Comparison of ENCODE assay signal across 12 cellular contexts in the genomic region with DNA sequence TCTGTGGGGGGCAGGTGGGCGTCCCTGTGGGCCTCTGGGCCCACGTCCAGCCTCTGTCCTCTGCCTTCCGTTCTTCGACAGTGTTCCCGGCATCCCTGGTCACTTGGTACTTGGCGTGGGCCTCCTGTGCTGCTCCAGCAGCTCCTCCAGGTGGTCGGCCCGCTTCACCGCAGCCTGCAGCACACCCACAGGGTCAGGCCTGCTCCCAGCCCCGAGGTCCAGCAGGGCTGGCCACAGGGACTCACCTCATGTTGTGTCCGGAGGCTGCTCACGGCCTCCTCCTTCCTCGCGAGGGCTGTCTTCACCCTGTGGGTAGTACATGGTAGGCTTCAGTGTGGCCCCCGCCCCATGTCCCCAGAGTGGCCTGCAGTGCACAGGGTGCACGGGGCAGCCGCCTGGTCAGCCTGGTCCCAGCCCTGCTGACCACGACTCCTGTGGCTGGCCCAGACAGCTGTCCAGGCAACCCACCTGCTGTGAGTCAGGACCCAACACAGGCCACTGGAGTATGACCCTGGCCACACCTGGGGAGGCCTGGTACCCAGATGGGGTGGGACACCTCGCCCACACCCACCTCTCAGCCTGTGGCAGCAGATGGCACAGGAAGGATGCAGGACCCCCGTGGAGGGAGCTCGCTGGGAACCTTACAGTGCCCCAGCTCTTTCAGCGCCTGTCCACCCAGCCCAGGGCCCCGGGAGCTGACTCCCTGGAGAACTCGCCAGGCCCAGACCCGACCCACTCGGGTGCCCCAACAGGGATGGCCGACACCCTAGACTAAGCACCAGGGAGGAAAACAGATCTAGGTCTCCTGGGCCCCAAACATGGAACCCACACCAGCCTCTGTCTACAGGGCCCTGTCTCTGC. TPM values are rescaled to one million over a fixed set of nuclear protein-coding genes. Genes with fewer than 3 reads are reported as not detected.
DNase-seq lines count a peak whose midpoint lies in the region; TF ChIP-seq lines count a peak whose summit lies in the region.
"Had no signal": no experiment of that assay in that cellular context is flagged by ENCODE, and none has a peak within 500 bp of the region (broad histone marks: within the 10 kb centered on the region; RNA-seq: fewer than 3 reads in every experiment).

No MANE protein-coding gene starts in this region.

- H3K79me2 ChIP-seq in neural progenitor cell (ENCODE audit: low read depth): no peaks in the 10 kb centered on the region

- peaks cover 7% of the 10 kb centered on the region for H3K27me3 Mint-ChIP-seq in neural progenitor cell (ENCODE audit: insufficient read depth, low read depth)
- H3K27me3 Mint-ChIP-seq in activated CD4-positive, alpha-beta memory T cell treated with anti-CD3 and anti-CD28 coated beads, Interleukin-2, amount 10 ng/mL, durations not matched to agents 7 days and 5 days: no peaks in the 10 kb centered on the region
- no peaks in the 10 kb centered on the region for H3K27me3 Mint-ChIP-seq in activated naive CD4-positive, alpha-beta T cell treated with anti-CD3 and anti-CD28 coated beads for 36 hours (ENCODE audit: low read depth)
- H3K27me3 Mint-ChIP-seq: brain had no signal

- TF ChIP-seq CTCF in neural progenitor cell (IDR thresholded peaks at IDR 0.05): peak; percentile 40

- no peaks in the 10 kb centered on the region for H3K36me3 Mint-ChIP-seq in neural progenitor cell
- H3K36me3 Mint-ChIP-seq in activated CD4-positive, alpha-beta memory T cell treated with anti-CD3 and anti-CD28 coated beads, Interleukin-2, amount 10 ng/mL, durations not matched to agents 7 days and 5 days (ENCODE audit: low read depth): no peaks in the 10 kb centered on the region
- H3K36me3 Mint-ChIP-seq in activated naive CD4-positive, alpha-beta T cell treated with anti-CD3 and anti-CD28 coated beads for 36 hours (ENCODE audit: low read depth): no peaks in the 10 kb centered on the region

- no peak overlapping the region for H3K4me3 ChIP-seq in neural progenitor cell
- H3K4me3 ChIP-seq: heart left ventricle, psoas muscle had no signal

- intact Hi-C loops in activated naive CD4-positive, alpha-beta T cell treated with anti-CD3 and anti-CD28 coated beads for 36 hours (cut with micrococcal nuclease): no loop called here

- H4K20me1 ChIP-seq in neural progenitor cell (ENCODE audit: low read depth): no peaks in the 10 kb centered on the region

- H3K4me1 Mint-ChIP-seq in neural progenitor cell: no peaks in the 10 kb centered on the region
- no peaks in the 10 kb centered on the region for H3K4me1 Mint-ChIP-seq in activated CD4-positive, alpha-beta memory T cell treated with anti-CD3 and anti-CD28 coated beads, Interleukin-2, amount 10 ng/mL, durations not matched to agents 7 days and 5 days
- no peaks in the 10 kb centered on the region for H3K4me1 Mint-ChIP-seq in activated naive CD4-positive, alpha-beta T cell treated with anti-CD3 and anti-CD28 coated beads for 36 hours (ENCODE audit: low read depth)
- H3K4me1 Mint-ChIP-seq: brain had no signal

- H3K27ac ChIP-seq in neural progenitor cell: no peak overlapping the region
- H3K27ac ChIP-seq: heart left ventricle, psoas muscle had no signal

- no peaks in the 10 kb centered on the region for H3K9me3 ChIP-seq in neural progenitor cell (ENCODE audit: low read depth)
- H3K9me3 ChIP-seq: heart left ventricle, psoas muscle had no signal

- peaks cover 3% of the 10 kb centered on the region for H3K4me1 ChIP-seq in neural progenitor cell
- H3K4me1 ChIP-seq: psoas muscle had no signal

- H3K4me3 Mint-ChIP-seq in neural progenitor cell: no peak overlapping the region
- H3K4me3 Mint-ChIP-seq in activated CD4-positive, alpha-beta memory T cell treated with anti-CD3 and anti-CD28 coated beads, Interleukin-2, amount 10 ng/mL, durations not matched to agents 7 days and 5 days: no peak overlapping the region
- H3K4me3 Mint-ChIP-seq in activated naive CD4-positive, alpha-beta T cell treated with anti-CD3 and anti-CD28 coated beads for 36 hours: no peak overlapping the region
- H3K4me3 Mint-ChIP-seq: brain had no signal

- no peak overlapping the region for H3K27ac Mint-ChIP-seq in neural progenitor cell
- no peak overlapping the region for H3K27ac Mint-ChIP-seq in activated CD4-positive, alpha-beta memory T cell treated with anti-CD3 and anti-CD28 coated beads, Interleukin-2, amount 10 ng/mL, durations not matched to agents 7 days and 5 days
- no peak overlapping the region for H3K27ac Mint-ChIP-seq in activated naive CD4-positive, alpha-beta T cell treated with anti-CD3 and anti-CD28 coated beads for 36 hours

- POLR2A ChIA-PET in activated CD4-positive, alpha-beta memory T cell treated with anti-CD3 and anti-CD28 coated beads, Interleukin-2, amount 10 ng/mL, durations not matched to agents 7 days and 5 days (lab: Charles Lee): no interaction called here

- DNase-seq in HK-2 (ENCODE audit: unreplicated experiment) (peak; percentile 30), cerebellar cortex (ENCODE audit: low spot score) (peak; percentile 25), neural progenitor cell (ENCODE audit: low spot score) (peak; percentile 49), retina (no peak)
- DNase-seq in activated CD4-positive, alpha-beta memory T cell treated with anti-CD3 and anti-CD28 coated beads, Interleukin-2, amount 10 ng/mL, durations not matched to agents 7 days and 5 days: no peak
- no peak for DNase-seq in activated naive CD4-positive, alpha-beta T cell treated with anti-CD3 and anti-CD28 coated beads for 36 hours
- DNase-seq: NCI-H1436 had no signal

- H3F3A ChIP-seq in neural progenitor cell (ENCODE audit: low read depth): peaks cover 5% of the 10 kb centered on the region

- no peaks in the 10 kb centered on the region for H3K27me3 ChIP-seq in neural progenitor cell
- H3K27me3 ChIP-seq: heart left ventricle had no signal

- H2AFZ ChIP-seq in neural progenitor cell (replicated peaks): no peak overlapping the region

- CTCF ChIA-PET in activated CD4-positive, alpha-beta memory T cell treated with anti-CD3 and anti-CD28 coated beads, Interleukin-2, amount 10 ng/mL, durations not matched to agents 7 days and 5 days (lab: Charles Lee): no interaction called here
- CTCF ChIA-PET in activated naive CD4-positive, alpha-beta T cell treated with anti-CD3 and anti-CD28 coated beads for 36 hours (lab: Charles Lee): interaction anchor here (0.8 kb wide), 1 partner anchor 45 kb away, joined by 3 read pairs; no protein-coding TSS in a partner anchor

- H3K36me3 ChIP-seq in neural progenitor cell: no peaks in the 10 kb centered on the region

- no peak overlapping the region for H3K9ac ChIP-seq in neural progenitor cell

- no peak overlapping the region for H3K4me2 ChIP-seq in neural progenitor cell

- no peaks in the 10 kb centered on the region for H3K9me3 Mint-ChIP-seq in neural progenitor cell
- H3K9me3 Mint-ChIP-seq in activated CD4-positive, alpha-beta memory T cell treated with anti-CD3 and anti-CD28 coated beads, Interleukin-2, amount 10 ng/mL, durations not matched to agents 7 days and 5 days: no peaks in the 10 kb centered on the region
- no peaks in the 10 kb centered on the region for H3K9me3 Mint-ChIP-seq in activated naive CD4-positive, alpha-beta T cell treated with anti-CD3 and anti-CD28 coated beads for 36 hours
- H3K9me3 Mint-ChIP-seq: brain had no signal

RNA-seq across cellular contexts. Expression of a gene that starts 23.9 kb away (rescaled TPM):
- 0.32 and 4.4 TPM in 2 replicates for total RNA-seq in neural progenitor cell (ENCODE audit: low replicate concordance)
- total RNA-seq in activated CD4-positive, alpha-beta memory T cell treated with anti-CD3 and anti-CD28 coated beads, Interleukin-2, amount 10 ng/mL, durations not matched to agents 7 days and 5 days: 1 to 10 TPM; 1.1 to 1.8 TPM
- total RNA-seq in activated naive CD4-positive, alpha-beta T cell treated with anti-CD3 and anti-CD28 coated beads for 36 hours: under 1 TPM in 1 of 2 experiments, not detected in 1; 0.32 TPM
- total RNA-seq: RPMI7951 had no signal

RNA-seq across cellular contexts. Expression of a gene that starts 24.6 kb away (rescaled TPM):
- total RNA-seq in neural progenitor cell (ENCODE audit: low replicate concordance): not detected in 2 replicates
- not detected for total RNA-seq in activated CD4-positive, alpha-beta memory T cell treated with anti-CD3 and anti-CD28 coated beads, Interleukin-2, amount 10 ng/mL, durations not matched to agents 7 days and 5 days
- total RNA-seq in activated naive CD4-positive, alpha-beta T cell treated with anti-CD3 and anti-CD28 coated beads for 36 hours: not detected
- total RNA-seq: activated CD8-positive, alpha-beta memory T cell treated with anti-CD3 and anti-CD28 coated beads for 36 hours; heart left ventricle; psoas muscle; RPMI7951 had no signal

RNA-seq across cellular contexts. Expression of a gene that starts 32.9 kb away (rescaled TPM):
- total RNA-seq in neural progenitor cell (ENCODE audit: low replicate concordance): 7.7 and 40.9 TPM in 2 replicates
- total RNA-seq in activated CD4-positive, alpha-beta memory T cell treated with anti-CD3 and anti-CD28 coated beads, Interleukin-2, amount 10 ng/mL, durations not matched to agents 7 days and 5 days: 10 to 100 TPM; 10.1 to 11.6 TPM
- total RNA-seq in activated naive CD4-positive, alpha-beta T cell treated with anti-CD3 and anti-CD28 coated beads for 36 hours: 1 to 10 TPM; 9.4 to 9.8 TPM

RNA-seq across cellular contexts. Expression of a gene that starts 49.0 kb away (rescaled TPM):
- 20.6 and 28.0 TPM in 2 replicates for total RNA-seq in neural progenitor cell (ENCODE audit: low replicate concordance)
- 10 to 100 TPM; 55.0 to 55.4 TPM for total RNA-seq in activated CD4-positive, alpha-beta memory T cell treated with anti-CD3 and anti-CD28 coated beads, Interleukin-2, amount 10 ng/mL, durations not matched to agents 7 days and 5 days
- 10 to 100 TPM; 21.7 to 25.9 TPM for total RNA-seq in activated naive CD4-positive, alpha-beta T cell treated with anti-CD3 and anti-CD28 coated beads for 36 hours

RNA-seq across cellular contexts. Expression of a gene that starts 49.2 kb away (rescaled TPM):
- 29.8 and 34.7 TPM in 2 replicates for total RNA-seq in neural progenitor cell (ENCODE audit: low replicate concordance)
- 10 to 100 TPM; 27.8 to 33.5 TPM for total RNA-seq in activated CD4-positive, alpha-beta memory T cell treated with anti-CD3 and anti-CD28 coated beads, Interleukin-2, amount 10 ng/mL, durations not matched to agents 7 days and 5 days
- 10 to 100 TPM; 75.7 to 77.0 TPM for total RNA-seq in activated naive CD4-positive, alpha-beta T cell treated with anti-CD3 and anti-CD28 coated beads for 36 hours

Comparison
In these comparisons a context has a peak if more than half of its experiments do, and no peak if none do; other contexts are left out.
1. DNase-seq: peak in HK-2 (single experiment), cerebellar cortex (single experiment) and neural progenitor cell (single experiment); none in activated CD4-positive, alpha-beta memory T cell treated with anti-CD3 and anti-CD28 coated beads, Interleukin-2, amount 10 ng/mL, durations not matched to agents 7 days and 5 days (single experiment), retina (single experiment) and activated naive CD4-positive, alpha-beta T cell treated with anti-CD3 and anti-CD28 coated beads for 36 hours (single experiment).